In genomic region chr4:98642991-98643426, GRCh38 we compare ENCODE assay signal across 1 cellular context.
TF ChIP-seq lines count a peak whose summit lies in the region.

No MANE protein-coding gene starts in this region.

TF ChIP-seq in K562, 482 proteins besides CTCF, POLR2A, EP300 and RAD21 (continued from another document and continues in another):
- TF ChIP-seq ZNF407 (IDR thresholded peaks at IDR 0.05; ENCODE audit: low read depth), result no peak
- no peak for TF ChIP-seq CREB3 (tag; conservative IDR thresholded peaks at IDR 0.05; ENCODE audit: low read depth)
- no peak for TF ChIP-seq GATA2 (CRISPR knock-in tag; IDR thresholded peaks at IDR 0.05)
- no peak for TF ChIP-seq KHSRP (IDR thresholded peaks at IDR 0.05)
- TF ChIP-seq TAF15 (IDR thresholded peaks at IDR 0.05; ENCODE audit: low read depth, low read length), result no peak
- no peak for TF ChIP-seq RREB1 (CRISPR knock-in tag; IDR thresholded peaks at IDR 0.05)
- TF ChIP-seq FOSL1 (tag; conservative IDR thresholded peaks at IDR 0.05), result peak; percentile 98
- TF ChIP-seq ZNF239 (CRISPR knock-in tag; IDR thresholded peaks at IDR 0.05), result no peak
- TF ChIP-seq, protein P1, sequence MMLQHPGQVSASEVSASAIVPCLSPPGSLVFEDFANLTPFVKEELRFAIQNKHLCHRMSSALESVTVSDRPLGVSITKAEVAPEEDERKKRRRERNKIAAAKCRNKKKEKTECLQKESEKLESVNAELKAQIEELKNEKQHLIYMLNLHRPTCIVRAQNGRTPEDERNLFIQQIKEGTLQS (IDR thresholded peaks at IDR 0.05), result peak; percentile 92
- TF ChIP-seq, protein P1 (CRISPR knock-in tag; conservative IDR thresholded peaks at IDR 0.05), result no peak
- peak; percentile 62; the same call in 1 of the 2 replicates for TF ChIP-seq DPF2 (IDR thresholded peaks at IDR 0.05)
- TF ChIP-seq, protein P2, sequence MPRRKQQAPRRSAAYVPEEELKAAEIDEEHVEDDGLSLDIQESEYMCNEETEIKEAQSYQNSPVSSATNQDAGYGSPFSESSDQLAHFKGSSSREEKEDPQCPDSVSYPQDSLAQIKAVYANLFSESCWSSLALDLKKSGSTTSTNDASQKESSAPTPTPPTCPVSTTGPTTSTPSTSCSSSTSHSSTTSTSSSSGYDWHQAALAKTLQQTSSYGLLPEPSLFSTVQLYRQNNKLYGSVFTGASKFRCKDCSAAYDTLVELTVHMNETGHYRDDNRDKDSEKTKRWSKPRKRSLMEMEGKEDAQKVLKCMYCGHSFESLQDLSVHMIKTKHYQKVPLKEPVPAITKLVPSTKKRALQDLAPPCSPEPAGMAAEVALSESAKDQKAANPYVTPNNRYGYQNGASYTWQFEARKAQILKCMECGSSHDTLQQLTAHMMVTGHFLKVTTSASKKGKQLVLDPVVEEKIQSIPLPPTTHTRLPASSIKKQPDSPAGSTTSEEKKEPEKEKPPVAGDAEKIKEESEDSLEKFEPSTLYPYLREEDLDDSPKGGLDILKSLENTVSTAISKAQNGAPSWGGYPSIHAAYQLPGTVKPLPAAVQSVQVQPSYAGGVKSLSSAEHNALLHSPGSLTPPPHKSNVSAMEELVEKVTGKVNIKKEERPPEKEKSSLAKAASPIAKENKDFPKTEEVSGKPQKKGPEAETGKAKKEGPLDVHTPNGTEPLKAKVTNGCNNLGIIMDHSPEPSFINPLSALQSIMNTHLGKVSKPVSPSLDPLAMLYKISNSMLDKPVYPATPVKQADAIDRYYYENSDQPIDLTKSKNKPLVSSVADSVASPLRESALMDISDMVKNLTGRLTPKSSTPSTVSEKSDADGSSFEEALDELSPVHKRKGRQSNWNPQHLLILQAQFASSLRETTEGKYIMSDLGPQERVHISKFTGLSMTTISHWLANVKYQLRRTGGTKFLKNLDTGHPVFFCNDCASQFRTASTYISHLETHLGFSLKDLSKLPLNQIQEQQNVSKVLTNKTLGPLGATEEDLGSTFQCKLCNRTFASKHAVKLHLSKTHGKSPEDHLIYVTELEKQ (CRISPR knock-in tag; IDR thresholded peaks at IDR 0.05), result no peak
- no peak for TF ChIP-seq ZFX (CRISPR knock-in tag; IDR thresholded peaks at IDR 0.05)
- TF ChIP-seq IRF9 (tag; IDR thresholded peaks at IDR 0.05), result 0 out of 2 replicates have a peak, but pooled peaks have one; percentile 37
- TF ChIP-seq ZZZ3 (IDR thresholded peaks at IDR 0.05), result no peak
- no peak for TF ChIP-seq PRMT5 (CRISPR knock-in tag; IDR thresholded peaks at IDR 0.05)
- TF ChIP-seq ETS2 (tag; IDR thresholded peaks at IDR 0.05; ENCODE audit: borderline replicate concordance, poor library complexity, severe bottlenecking), result no peak
- no peak for TF ChIP-seq ZC3H4 (CRISPR knock-in tag; IDR thresholded peaks at IDR 0.05; ENCODE audit: borderline replicate concordance)
- TF ChIP-seq SMARCE1 (IDR thresholded peaks at IDR 0.05), result peak; percentile 53; the same call in 1 of the 2 replicates
- TF ChIP-seq LCOR (CRISPR knock-in tag; IDR thresholded peaks at IDR 0.05), result no peak
- no peak for TF ChIP-seq ZNF778 (CRISPR knock-in tag; IDR thresholded peaks at IDR 0.05)
- no peak for TF ChIP-seq ZNF124 (CRISPR knock-in tag; IDR thresholded peaks at IDR 0.05)
- no peak for TF ChIP-seq NR3C1 (CRISPR knock-in tag; IDR thresholded peaks at IDR 0.05)
- no peak for TF ChIP-seq GATAD2A (IDR thresholded peaks at IDR 0.05)
- no peak for TF ChIP-seq GABPB2 (CRISPR knock-in tag; conservative IDR thresholded peaks at IDR 0.05)
- 0 out of 2 replicates have a peak, but pooled peaks have one; percentile 15 for TF ChIP-seq TCF3 (CRISPR knock-in tag; IDR thresholded peaks at IDR 0.05)
- TF ChIP-seq, protein P3, sequence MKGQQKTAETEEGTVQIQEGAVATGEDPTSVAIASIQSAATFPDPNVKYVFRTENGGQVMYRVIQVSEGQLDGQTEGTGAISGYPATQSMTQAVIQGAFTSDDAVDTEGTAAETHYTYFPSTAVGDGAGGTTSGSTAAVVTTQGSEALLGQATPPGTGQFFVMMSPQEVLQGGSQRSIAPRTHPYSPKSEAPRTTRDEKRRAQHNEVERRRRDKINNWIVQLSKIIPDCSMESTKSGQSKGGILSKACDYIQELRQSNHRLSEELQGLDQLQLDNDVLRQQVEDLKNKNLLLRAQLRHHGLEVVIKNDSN (CRISPR knock-in tag; IDR thresholded peaks at IDR 0.05), result no peak
- no peak for TF ChIP-seq FOXP4 (CRISPR knock-in tag; IDR thresholded peaks at IDR 0.05; ENCODE audit: borderline replicate concordance)
- TF ChIP-seq ZNF77 (CRISPR knock-in tag; IDR thresholded peaks at IDR 0.05), result no peak
- no peak for TF ChIP-seq GTF2B (IDR thresholded peaks at IDR 0.05; ENCODE audit: extremely low read depth, insufficient read length)
- TF ChIP-seq CSDE1 (IDR thresholded peaks at IDR 0.05), result no peak
- TF ChIP-seq ZNF134 (CRISPR knock-in tag; conservative IDR thresholded peaks at IDR 0.05), result no peak
- 0 out of 2 replicates have a peak, but pooled peaks have one; percentile 44 for TF ChIP-seq JUN (IDR thresholded peaks at IDR 0.05; ENCODE audit: borderline replicate concordance, low read depth, low read length)
- no peak for TF ChIP-seq JUN (CRISPR knock-in tag; IDR thresholded peaks at IDR 0.05; ENCODE audit: borderline replicate concordance)
- TF ChIP-seq ZNF217 (CRISPR knock-in tag; IDR thresholded peaks at IDR 0.05), result no peak
- no peak for TF ChIP-seq ATF1 (CRISPR knock-in tag; IDR thresholded peaks at IDR 0.05)
- no peak for TF ChIP-seq ATF1 (tag; IDR thresholded peaks at IDR 0.05)
